In the genomic region with DNA sequence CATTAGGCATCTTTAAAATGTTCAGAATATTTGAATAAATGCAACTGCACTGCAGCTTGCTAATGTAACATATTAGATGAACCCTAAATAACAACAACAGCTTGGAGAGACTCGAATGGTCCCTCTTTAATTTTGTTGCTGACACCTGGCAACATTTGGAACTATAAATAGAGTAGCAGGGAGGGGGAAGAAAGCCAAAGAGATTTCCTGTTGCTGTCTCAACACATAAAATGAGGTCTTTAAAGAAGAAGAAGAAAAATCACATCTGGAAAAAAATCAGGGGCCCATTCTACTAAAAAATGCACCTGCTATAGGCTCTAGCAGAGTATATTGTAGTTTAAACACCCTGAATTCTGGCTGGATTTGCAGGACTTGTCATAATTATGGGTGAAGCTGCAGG, we compare ENCODE assay signal across 16 cellular contexts.
DNase-seq lines count a peak whose midpoint lies in the region; ATAC-seq and TF ChIP-seq lines count a peak whose summit lies in the region.
"Had no signal": no experiment of that assay in that cellular context is flagged by ENCODE, and none has a peak within 500 bp of the region (broad histone marks: within the 10 kb centered on the region; RNA-seq: fewer than 3 reads in every experiment).

No MANE protein-coding gene starts in this region.

- peaks cover 23% of the 10 kb centered on the region for H3K4me1 Mint-ChIP-seq in nephron progenitor cell
- H3K4me1 Mint-ChIP-seq: CD4-positive, CD25-positive, alpha-beta regulatory T cell; CD8-positive, alpha-beta memory T cell had no signal

- H3K4me3 Mint-ChIP-seq in nephron progenitor cell: no peak overlapping the region
- H3K4me3 Mint-ChIP-seq: CD4-positive, CD25-positive, alpha-beta regulatory T cell; CD8-positive, alpha-beta memory T cell had no signal

- no peak overlapping the region for H3K4me3 ChIP-seq in BLaER1
- H3K4me3 ChIP-seq in KMS-11 (IDR thresholded peaks at IDR 0.05; ENCODE audit: insufficient read depth, low read depth, low read length): no peak overlapping the region
- H3K4me3 ChIP-seq: GM23248, HAP-1 had no signal

- peaks cover 10% of the 10 kb centered on the region for H3K27me3 Mint-ChIP-seq in nephron progenitor cell (ENCODE audit: low read depth, poor library complexity)
- H3K27me3 Mint-ChIP-seq: CD4-positive, CD25-positive, alpha-beta regulatory T cell; CD8-positive, alpha-beta memory T cell had no signal

- H3K36me3 ChIP-seq in BLaER1 (no peaks in the 10 kb centered on the region), KMS-11 (ENCODE audit: insufficient read depth) (no peaks in the 10 kb centered on the region)
- H3K36me3 ChIP-seq: HAP-1 had no signal

- H3K36me3 Mint-ChIP-seq in nephron progenitor cell (ENCODE audit: low read depth): no peaks in the 10 kb centered on the region
- H3K36me3 Mint-ChIP-seq: CD4-positive, CD25-positive, alpha-beta regulatory T cell; CD8-positive, alpha-beta memory T cell had no signal

- H3K4me1 ChIP-seq in BLaER1 (peaks cover 21% of the 10 kb centered on the region), KMS-11 (ENCODE audit: low read depth, poor library complexity, severe bottlenecking) (peaks cover 19% of the 10 kb centered on the region)

- TF ChIP-seq CTCF in KMS-11 (conservative IDR thresholded peaks at IDR 0.05; ENCODE audit: low read depth, low read length) (no peak), nephron progenitor cell (IDR thresholded peaks at IDR 0.05) (no peak)

- no peaks in the 10 kb centered on the region for H3K79me2 ChIP-seq in KMS-11 (ENCODE audit: insufficient read depth, low read depth)

- H2AFZ ChIP-seq in KMS-11 (ENCODE audit: low read depth): peak overlapping the region; percentile 9; the same call in 1 of the 2 replicates
- H2AFZ ChIP-seq: GM23248 had no signal

- H3K9me3 ChIP-seq in BLaER1: no peaks in the 10 kb centered on the region
- H3K9me3 ChIP-seq: HAP-1 had no signal

- H3K9ac ChIP-seq in BLaER1: no peak overlapping the region
- no peak overlapping the region for H3K9ac ChIP-seq in KMS-11
- H3K9ac ChIP-seq: GM23248 had no signal

- H3K27ac ChIP-seq in BLaER1 (no peak overlapping the region), KMS-11 (peak overlapping the region; percentile 30; the same call in 1 of the 2 replicates)
- H3K27ac ChIP-seq: GM23248 had no signal

- ATAC-seq in GM21390 (IDR thresholded peaks at IDR 0.05; ENCODE audit: unreplicated experiment): no peak

- H3K4me2 ChIP-seq in BLaER1: peak overlapping the region; percentile 45
- peak overlapping the region; percentile 27 for H3K4me2 ChIP-seq in KMS-11

- H3K27ac Mint-ChIP-seq in nephron progenitor cell: peak overlapping the region; percentile 15
- H3K27ac Mint-ChIP-seq: CD4-positive, CD25-positive, alpha-beta regulatory T cell; CD8-positive, alpha-beta memory T cell had no signal

- H3K27me3 ChIP-seq in BLaER1: no peaks in the 10 kb centered on the region
- H3K27me3 ChIP-seq in KMS-11 (ENCODE audit: insufficient read depth, low read depth): no peaks in the 10 kb centered on the region

- H3K9me3 Mint-ChIP-seq in nephron progenitor cell: no peaks in the 10 kb centered on the region
- H3K9me3 Mint-ChIP-seq: CD8-positive, alpha-beta memory T cell had no signal

- DNase-seq in RPMI8226 (peak; percentile 79), nephron progenitor cell (no peak), T-helper 1 cell (no peak)
- DNase-seq in stimulated activated CD4-positive, alpha-beta T cell treated with anti-CD3 and anti-CD28 coated beads, Interleukin-4, amount 100 ng/mL, for 1 hour: no peak
- DNase-seq: 8988T; C1 segment of cervical spinal cord; CD4-positive, CD25-positive, alpha-beta regulatory T cell; CD8-positive, alpha-beta memory T cell; COR-L47; DMS 273 treated with DMSO at 0.1 percent for 48 hours; DMS53; GM23248 had no signal

- H4K20me1 ChIP-seq in BLaER1 (no peaks in the 10 kb centered on the region), KMS-11 (ENCODE audit: insufficient read depth) (no peaks in the 10 kb centered on the region)
